8 cellular contexts compared by ENCODE assay signal in genomic region chr18:35045121-35045520, GRCh38. TPM values are rescaled to one million over a fixed set of nuclear protein-coding genes. Genes with fewer than 3 reads are reported as not detected.
DNase-seq lines count a peak whose midpoint lies in the region; ATAC-seq and TF ChIP-seq lines count a peak whose summit lies in the region.
"Had no signal": no experiment of that assay in that cellular context is flagged by ENCODE, and none has a peak within 500 bp of the region (broad histone marks: within the 10 kb centered on the region; RNA-seq: fewer than 3 reads in every experiment).

No MANE protein-coding gene starts in this region.

- 69 to 90% methylated on average over 3 of the region's 4 CpGs for WGBS in mesodermal cell (ENCODE audit: insufficient coverage in 2 of 2), 2 experiments

- CTCF ChIA-PET in CD4-positive, alpha-beta T cell (lab: Charles Lee) = interaction anchor here (1.6 kb wide), 1 partner anchor 15 kb away, joined by 3 read pairs; no protein-coding TSS in a partner anchor

- peak overlapping the region; percentile 76 for H3K4me3 Mint-ChIP-seq in CD4-positive, alpha-beta T cell
- H3K4me3 Mint-ChIP-seq in T-helper 17 cell = no peak overlapping the region

- H3K4me1 Mint-ChIP-seq in CD4-positive, alpha-beta T cell (ENCODE audit: low read depth) = peaks cover 92% of the 10 kb centered on the region
- H3K4me1 Mint-ChIP-seq in T-helper 17 cell = peaks cover 65% of the 10 kb centered on the region

- H3K9me3 Mint-ChIP-seq in CD4-positive, alpha-beta T cell = no peaks in the 10 kb centered on the region

- no peak for DNase-seq in CD4-positive, alpha-beta T cell
- DNase-seq in G401 (ENCODE audit: low spot score) (peak; percentile 37), T-helper 17 cell (no peak), H7 (no peak), germinal center (ENCODE audit: low spot score) (no peak)
- DNase-seq: NCI-H2107 had no signal

- no peaks in the 10 kb centered on the region for H3K27me3 Mint-ChIP-seq in CD4-positive, alpha-beta T cell
- H3K27me3 Mint-ChIP-seq in T-helper 17 cell = no peaks in the 10 kb centered on the region

- peak overlapping the region; percentile 95 for H3K27ac Mint-ChIP-seq in CD4-positive, alpha-beta T cell
- peak overlapping the region; percentile 97 for H3K27ac Mint-ChIP-seq in T-helper 17 cell

- no peaks in the 10 kb centered on the region for H3K27me3 ChIP-seq in CD4-positive, alpha-beta T cell (ENCODE audit: control insufficient read depth, insufficient read depth, low read length)
- H3K27me3 ChIP-seq in H7 (ENCODE audit: control insufficient read depth, insufficient read depth, low read length) = no peaks in the 10 kb centered on the region

- in situ Hi-C loops in G401 (cut with HindIII; ENCODE audit: low sequenced_read_pairs) = no loop called here

- no peaks in the 10 kb centered on the region for H3K9me3 ChIP-seq in CD4-positive, alpha-beta T cell (ENCODE audit: control insufficient read depth, low read length)
- H3K9me3 ChIP-seq in T-helper 17 cell (ENCODE audit: control insufficient read depth, low read length, poor library complexity, severe bottlenecking) (no peaks in the 10 kb centered on the region), mesodermal cell (ENCODE audit: control insufficient read depth, low read length) (no peaks in the 10 kb centered on the region)

- intact Hi-C loops in CD4-positive, alpha-beta T cell (cut with DNase I, micrococcal nuclease) = loop anchor here in 1 of 2 experiments (10.0 kb wide), 1 partner anchor 540 kb away; the partner anchor contains the start of gene GALNT1

- H3K36me3 ChIP-seq in mesodermal cell (ENCODE audit: control insufficient read depth, insufficient read depth, low read length) (peaks cover 7% of the 10 kb centered on the region), H7 (replicated peaks; ENCODE audit: control insufficient read depth, insufficient read depth, low read length) (no peaks in the 10 kb centered on the region)

- peaks cover 34% of the 10 kb centered on the region for H3K4me1 ChIP-seq in mesodermal cell (ENCODE audit: control insufficient read depth, insufficient read depth, low read length, poor library complexity, severe bottlenecking)

- POLR2A ChIA-PET in CD4-positive, alpha-beta T cell (lab: Charles Lee) = interaction anchor here (0.7 to 4.1 kb wide), 6 partner anchors 15 to 245 kb away, joined by 3 to 44 read pairs (median 4); partner anchors contain the start of genes ZNF397 and ZSCAN30

- TF ChIP-seq CTCF in CD4-positive, alpha-beta T cell (IDR thresholded peaks at IDR 0.05) = no peak

- H3K27ac ChIP-seq in CD4-positive, alpha-beta T cell (ENCODE audit: low read depth, low read length) = no peak overlapping the region
- peak overlapping the region; percentile 18 for H3K27ac ChIP-seq in mesodermal cell (ENCODE audit: low read depth, low read length, severe bottlenecking)

- ATAC-seq in CD4-positive, alpha-beta T cell (ENCODE audit: poor library complexity) = no peak
- ATAC-seq in T-helper 17 cell (no peak), GM19455 (IDR thresholded peaks at IDR 0.05; ENCODE audit: unreplicated experiment) (no peak)

- peaks cover 19% of the 10 kb centered on the region for H3K36me3 Mint-ChIP-seq in CD4-positive, alpha-beta T cell (ENCODE audit: low read depth)
- H3K36me3 Mint-ChIP-seq in T-helper 17 cell (ENCODE audit: low read depth) = peaks cover 10% of the 10 kb centered on the region

- H3K4me3 ChIP-seq in mesodermal cell (ENCODE audit: extremely low read depth, insufficient read depth, low read length, poor library complexity, severe bottlenecking) (no peak overlapping the region), H7 (ENCODE audit: insufficient read depth, low read depth, low read length) (no peak overlapping the region)

RNA-seq across cellular contexts. Expression of gene MAPRE2, which starts 3.9 kb away (rescaled TPM):
- total RNA-seq in CD4-positive, alpha-beta T cell = 100 to 1,000 TPM; 108 to 112 TPM
- 17.2 and 30.3 TPM in 2 replicates for total RNA-seq in G401 (2014; rRNA removed; shearing (Covaris generic))
- 100 to 1,000 TPM in 1 of 2 donors, 10 to 100 TPM in 1; 91.4 to 111 TPM for total RNA-seq in T-helper 17 cell
- 49.0 TPM for polyA plus RNA-seq in mesodermal cell (2013, experiment 1 of 2)
- polyA plus RNA-seq in mesodermal cell (2013, experiment 2 of 2) = 44.6 TPM
- 22.1 and 23.1 TPM in 2 replicates for total RNA-seq in H7 (2014; rRNA removed; shearing (Covaris generic))
